In the genomic region with DNA sequence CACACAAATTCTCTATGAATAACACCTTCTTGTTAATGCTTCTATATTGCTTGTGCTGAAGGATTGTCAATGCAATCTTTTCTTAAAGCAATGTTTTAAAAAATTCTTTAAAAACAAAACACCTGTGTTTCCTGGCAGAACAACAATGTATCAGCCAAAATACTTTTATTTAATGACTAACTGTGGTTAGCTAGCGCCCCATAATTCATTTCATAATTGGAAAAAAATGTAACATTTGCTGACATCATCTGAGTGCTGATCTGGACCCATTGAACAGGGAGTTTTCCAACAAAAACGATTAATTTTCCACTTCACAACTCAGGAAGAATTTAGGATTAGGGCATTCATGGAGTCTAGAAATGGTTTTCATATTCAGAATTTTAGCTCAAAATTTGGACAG, we compare ENCODE assay signal across 16 cellular contexts.
DNase-seq lines count a peak whose midpoint lies in the region; ATAC-seq and TF ChIP-seq lines count a peak whose summit lies in the region.
"Had no signal": no experiment of that assay in that cellular context is flagged by ENCODE, and none has a peak within 500 bp of the region (broad histone marks: within the 10 kb centered on the region; RNA-seq: fewer than 3 reads in every experiment).

No MANE protein-coding gene starts in this region.

- TF ChIP-seq CTCF in chondrocyte (IDR thresholded peaks at IDR 0.05) (no peak), osteoblast (IDR thresholded peaks at IDR 0.05; ENCODE audit: extremely low read depth, low read depth, low read length) (no peak)

- peak overlapping the region; percentile 45 for H3K27ac Mint-ChIP-seq in chondrocyte (ENCODE audit: unreplicated experiment)
- H3K27ac Mint-ChIP-seq: activated naive CD8-positive, alpha-beta T cell treated with anti-CD3 and anti-CD28 coated beads for 36 hours had no signal

- peaks cover 7% of the 10 kb centered on the region for H3K9me3 ChIP-seq in osteoblast (ENCODE audit: low read depth, low read length)
- H3K9me3 ChIP-seq: testis had no signal

- H3K4me1 ChIP-seq in osteoblast (ENCODE audit: insufficient read depth, low read length): peaks cover 14% of the 10 kb centered on the region
- H3K4me1 ChIP-seq: esophagus squamous epithelium, heart right ventricle, testis had no signal

- peaks cover 15% of the 10 kb centered on the region for H3K36me3 Mint-ChIP-seq in chondrocyte (ENCODE audit: low read depth)

- no peak for ATAC-seq in HG02981 (IDR thresholded peaks at IDR 0.05; ENCODE audit: unreplicated experiment)
- no peak for ATAC-seq in GM21737 (IDR thresholded peaks at IDR 0.05; ENCODE audit: unreplicated experiment)
- no peak for ATAC-seq in HG03442 (IDR thresholded peaks at IDR 0.05; ENCODE audit: unreplicated experiment)
- ATAC-seq: heart right ventricle, Panc1 had no signal

- no peak overlapping the region for H2AFZ ChIP-seq in osteoblast (ENCODE audit: low read length)

- H4K20me1 ChIP-seq in osteoblast (ENCODE audit: insufficient read depth, low read length): no peaks in the 10 kb centered on the region

- H3K4me3 ChIP-seq in osteoblast (ENCODE audit: insufficient read depth, low read length): no peak overlapping the region
- H3K4me3 ChIP-seq: esophagus squamous epithelium, heart right ventricle, testis had no signal

- H3K27me3 ChIP-seq in osteoblast (ENCODE audit: insufficient read depth, low read length): no peaks in the 10 kb centered on the region
- H3K27me3 ChIP-seq: esophagus squamous epithelium, heart right ventricle, testis had no signal

- DNase-seq in GM03348 (ENCODE audit: low spot score): peak; percentile 57
- DNase-seq in RKO (ENCODE audit: low spot score): peak; percentile 52
- no peak for DNase-seq in chondrocyte (ENCODE audit: low spot score)
- peak; percentile 70 for DNase-seq in osteoblast (ENCODE audit: insufficient read length, low spot score, missing footprints)
- DNase-seq: activated CD4-positive, alpha-beta T cell treated with anti-CD3 and anti-CD28 coated beads for 1 hour; activated naive CD8-positive, alpha-beta T cell treated with anti-CD3 and anti-CD28 coated beads for 36 hours; DMS79 treated with DMSO at 0.1 percent for 48 hours; esophagus squamous epithelium; heart right ventricle; nucleus accumbens; retina; testis had no signal

- no peaks in the 10 kb centered on the region for H3K27me3 Mint-ChIP-seq in chondrocyte (ENCODE audit: low read depth)

- no peaks in the 10 kb centered on the region for H3K36me3 ChIP-seq in osteoblast (ENCODE audit: insufficient read depth, low read length)
- H3K36me3 ChIP-seq: esophagus squamous epithelium, heart right ventricle had no signal

- H3K4me3 Mint-ChIP-seq in chondrocyte (ENCODE audit: unreplicated experiment): no peak overlapping the region
- H3K4me3 Mint-ChIP-seq: activated naive CD8-positive, alpha-beta T cell treated with anti-CD3 and anti-CD28 coated beads for 36 hours had no signal

- peaks cover 23% of the 10 kb centered on the region for H3K4me1 Mint-ChIP-seq in chondrocyte (ENCODE audit: low read depth)

- H3K4me2 ChIP-seq in osteoblast (ENCODE audit: insufficient read depth, low read length): peak overlapping the region; percentile 7

- peaks cover 32% of the 10 kb centered on the region for H3K9me3 Mint-ChIP-seq in chondrocyte (ENCODE audit: low read depth)

- H3K27ac ChIP-seq in osteoblast (ENCODE audit: low read depth, low read length): no peak overlapping the region
- H3K27ac ChIP-seq: esophagus squamous epithelium, heart right ventricle, testis had no signal

- H3K79me2 ChIP-seq in osteoblast (ENCODE audit: insufficient read depth, low read length): no peaks in the 10 kb centered on the region
